Comparison of ENCODE assay signal across 23 cellular contexts in genomic region chr14:76377675-76378074, GRCh38. TPM values are rescaled to one million over a fixed set of nuclear protein-coding genes. Genes with fewer than 3 reads are reported as not detected.
DNase-seq lines count a peak whose midpoint lies in the region; ATAC-seq and TF ChIP-seq lines count a peak whose summit lies in the region.
"Had no signal": no experiment of that assay in that cellular context is flagged by ENCODE, and none has a peak within 500 bp of the region (broad histone marks: within the 10 kb centered on the region; RNA-seq: fewer than 3 reads in every experiment).

No MANE protein-coding gene starts in this region.

- no peaks in the 10 kb centered on the region for H3K9me3 Mint-ChIP-seq in activated T-cell treated with anti-CD3 and anti-CD28 coated beads, Interleukin-2, amount 50 U/mL, for 72 hours
- no peaks in the 10 kb centered on the region for H3K9me3 Mint-ChIP-seq in activated T-cell treated with anti-CD3 and anti-CD28 coated beads, Interleukin-2, amount 50 U/mL, for 24 hours
- H3K9me3 Mint-ChIP-seq in WTC11: no peaks in the 10 kb centered on the region

- peaks cover 3% of the 10 kb centered on the region; the same call in 1 of the 2 replicates for H3K4me1 ChIP-seq in iPS-20b (ENCODE audit: insufficient read depth, low read length)
- H3K4me1 ChIP-seq in subcutaneous abdominal adipose tissue (ENCODE audit: control insufficient read depth in 5 of 5, insufficient read depth in 5 of 5, low read length in 5 of 5): peaks cover 0 to 18% (median 14%) of the 10 kb centered on the region in 5 donors
- H3K4me1 ChIP-seq: colonic mucosa had no signal

- H3K4me3 ChIP-seq in iPS-20b (ENCODE audit: low read length) (peak overlapping the region; percentile 75), subcutaneous abdominal adipose tissue (ENCODE audit: low read depth in 1 of 5, low read length in 5 of 5) (peak overlapping the region in 4 of 5 donors; percentile 7 to 49 (median 42))
- H3K4me3 ChIP-seq: colonic mucosa, K562 had no signal

- DNase-seq in activated T-cell treated with anti-CD3 and anti-CD28 coated beads, Interleukin-2, amount 50 U/mL, for 72 hours: no peak
- no peak for DNase-seq in activated T-cell treated with anti-CD3 and anti-CD28 coated beads, Interleukin-2, amount 50 U/mL, for 24 hours
- DNase-seq in WTC11 (ENCODE audit: low spot score): no peak
- no peak for DNase-seq in amniotic stem cell (lab: John Stamatoyannopoulos, UW)
- no peak for DNase-seq in central memory CD4-positive, alpha-beta T cell
- DNase-seq: 8988T; activated CD4-positive, alpha-beta T cell treated with anti-CD3 and anti-CD28 coated beads for 48 hours; activated CD8-positive, alpha-beta memory T cell treated with anti-CD3 and anti-CD28 coated beads, Interleukin-2, amount 50 U/mL, for 48 hours; activated naive CD4-positive, alpha-beta T cell treated with Interleukin-2 at 50 U/mL for 16 hours; colonic mucosa; DMS79; foreskin fibroblast; left lung; NCI-H2029 treated with DMSO at 0.1 percent for 48 hours; NCI-H446 treated with DMSO at 0.1 percent for 48 hours; stimulated activated CD4-positive, alpha-beta T cell treated with anti-CD3 and anti-CD28 coated beads, Interleukin-2, amount 100 ng/mL, for 48 hours; substantia nigra had no signal

- POLR2A ChIA-PET in WTC11 (lab: Charles Lee): interaction anchor here (0.6 kb wide), 1 partner anchor 422 kb away, joined by 7 read pairs; no protein-coding TSS in a partner anchor

- H3K27ac Mint-ChIP-seq in activated T-cell treated with anti-CD3 and anti-CD28 coated beads, Interleukin-2, amount 50 U/mL, for 72 hours: no peak overlapping the region
- H3K27ac Mint-ChIP-seq in activated T-cell treated with anti-CD3 and anti-CD28 coated beads, Interleukin-2, amount 50 U/mL, for 24 hours: no peak overlapping the region
- H3K27ac Mint-ChIP-seq in WTC11: no peak overlapping the region

- H3K27me3 ChIP-seq in iPS-20b (ENCODE audit: insufficient read depth, low read length): peaks cover 100% of the 10 kb centered on the region
- H3K27me3 ChIP-seq in subcutaneous abdominal adipose tissue (ENCODE audit: control insufficient read depth in 5 of 5, insufficient read depth in 4 of 5, low read length in 5 of 5): peaks cover 34 to 71% (median 58%) of the 10 kb centered on the region in 5 donors

- no peak overlapping the region for H3K9ac ChIP-seq in iPS-20b (ENCODE audit: low read depth, low read length)
- no peak overlapping the region for H3K9ac ChIP-seq in subcutaneous abdominal adipose tissue (ENCODE audit: low read length in 5 of 5)

- TF ChIP-seq CTCF in WTC11 (IDR thresholded peaks at IDR 0.05): no peak

- H3K4me3 Mint-ChIP-seq in activated T-cell treated with anti-CD3 and anti-CD28 coated beads, Interleukin-2, amount 50 U/mL, for 72 hours: peak overlapping the region; percentile 39 to 68
- no peak overlapping the region for H3K4me3 Mint-ChIP-seq in activated T-cell treated with anti-CD3 and anti-CD28 coated beads, Interleukin-2, amount 50 U/mL, for 24 hours
- H3K4me3 Mint-ChIP-seq in WTC11: peak overlapping the region; percentile 96

- CTCF ChIA-PET in WTC11 (lab: Charles Lee): interaction anchor here (1.3 kb wide), 1 partner anchor 327 kb away, joined by 4 read pairs; no protein-coding TSS in a partner anchor

- ATAC-seq in activated T-cell treated with anti-CD3 and anti-CD28 coated beads, Interleukin-2, amount 50 U/mL, for 72 hours (replicated peaks in 1 of 2): no peak
- ATAC-seq in WTC11 (no peak), GM21723 (IDR thresholded peaks at IDR 0.05; ENCODE audit: unreplicated experiment) (no peak)
- ATAC-seq: K562, left lung had no signal

- peaks cover 72% of the 10 kb centered on the region for H3K27me3 Mint-ChIP-seq in activated T-cell treated with anti-CD3 and anti-CD28 coated beads, Interleukin-2, amount 50 U/mL, for 72 hours (ENCODE audit: low read depth)
- H3K27me3 Mint-ChIP-seq in activated T-cell treated with anti-CD3 and anti-CD28 coated beads, Interleukin-2, amount 50 U/mL, for 24 hours: peaks cover 86% of the 10 kb centered on the region
- H3K27me3 Mint-ChIP-seq in WTC11 (ENCODE audit: low read depth): peaks cover 85% of the 10 kb centered on the region

- H3K27ac ChIP-seq in iPS-20b (ENCODE audit: low read length) (no peak overlapping the region), subcutaneous abdominal adipose tissue (ENCODE audit: low read depth, low read length) (no peak overlapping the region)
- H3K27ac ChIP-seq: BLaER1 treated with 17β-estradiol and CSF1 and Interleukin-3, amounts not matched to agents 10 nM and 100 nM; colonic mucosa; left lung had no signal

- H3K9me3 ChIP-seq in iPS-20b (ENCODE audit: insufficient read depth, low read depth, low read length) (no peaks in the 10 kb centered on the region), subcutaneous abdominal adipose tissue (ENCODE audit: control insufficient read depth in 5 of 5, low read length in 5 of 5) (no peaks in the 10 kb centered on the region)
- H3K9me3 ChIP-seq: colonic mucosa, left lung had no signal

- peaks cover 5% of the 10 kb centered on the region for H3K4me1 Mint-ChIP-seq in activated T-cell treated with anti-CD3 and anti-CD28 coated beads, Interleukin-2, amount 50 U/mL, for 72 hours (ENCODE audit: low read depth)
- peaks cover 7% of the 10 kb centered on the region for H3K4me1 Mint-ChIP-seq in activated T-cell treated with anti-CD3 and anti-CD28 coated beads, Interleukin-2, amount 50 U/mL, for 24 hours (ENCODE audit: low read depth)
- peaks cover 24% of the 10 kb centered on the region for H3K4me1 Mint-ChIP-seq in WTC11

- no peaks in the 10 kb centered on the region for H3K36me3 ChIP-seq in iPS-20b (ENCODE audit: insufficient read depth, low read depth, low read length)
- no peaks in the 10 kb centered on the region for H3K36me3 ChIP-seq in subcutaneous abdominal adipose tissue (ENCODE audit: control insufficient read depth in 5 of 5, insufficient read depth in 5 of 5, low read length in 5 of 5)
- H3K36me3 ChIP-seq: BLaER1 treated with 17β-estradiol and CSF1 and Interleukin-3, amounts not matched to agents 10 nM and 100 nM; colonic mucosa; left lung had no signal

- H3K36me3 Mint-ChIP-seq in activated T-cell treated with anti-CD3 and anti-CD28 coated beads, Interleukin-2, amount 50 U/mL, for 72 hours (ENCODE audit: insufficient read depth in 2 of 2): no peaks in the 10 kb centered on the region
- no peaks in the 10 kb centered on the region for H3K36me3 Mint-ChIP-seq in activated T-cell treated with anti-CD3 and anti-CD28 coated beads, Interleukin-2, amount 50 U/mL, for 24 hours (ENCODE audit: low read depth)
- H3K36me3 Mint-ChIP-seq in WTC11: no peaks in the 10 kb centered on the region

TF ChIP-seq in WTC11, 78 proteins besides CTCF, POLR2A, EP300 and RAD21:
- no peak for TF ChIP-seq RELA (CRISPR knock-in tag; IDR thresholded peaks at IDR 0.05; ENCODE audit: borderline replicate concordance)
- TF ChIP-seq MYBL2 (CRISPR knock-in tag; IDR thresholded peaks at IDR 0.05): no peak
- TF ChIP-seq IRF1 (CRISPR knock-in tag; IDR thresholded peaks at IDR 0.05): no peak
- TF ChIP-seq NFE2L1 (CRISPR knock-in tag; IDR thresholded peaks at IDR 0.05): no peak
- TF ChIP-seq ZBTB43 (CRISPR knock-in tag; IDR thresholded peaks at IDR 0.05): no peak
- no peak for TF ChIP-seq MLX (CRISPR knock-in tag; IDR thresholded peaks at IDR 0.05)
- TF ChIP-seq MXD4 (CRISPR knock-in tag; IDR thresholded peaks at IDR 0.05; ENCODE audit: borderline replicate concordance): no peak
- no peak for TF ChIP-seq IRF2 (CRISPR knock-in tag; IDR thresholded peaks at IDR 0.05; ENCODE audit: borderline replicate concordance, low read depth)
- TF ChIP-seq ZNF232 (CRISPR knock-in tag; IDR thresholded peaks at IDR 0.05): no peak
- TF ChIP-seq CBFB (CRISPR knock-in tag; IDR thresholded peaks at IDR 0.05; ENCODE audit: low read depth): no peak
- no peak for TF ChIP-seq PRRX2 (CRISPR knock-in tag; IDR thresholded peaks at IDR 0.05)
- TF ChIP-seq GABPB1 (CRISPR knock-in tag; IDR thresholded peaks at IDR 0.05): no peak
- no peak for TF ChIP-seq SOX15 (CRISPR knock-in tag; IDR thresholded peaks at IDR 0.05)
- TF ChIP-seq E2F1 (CRISPR knock-in tag; IDR thresholded peaks at IDR 0.05): no peak
- no peak for TF ChIP-seq JAZF1 (CRISPR knock-in tag; IDR thresholded peaks at IDR 0.05)

RNA-seq across cellular contexts. Expression of gene ESRRB, which starts 1.7 kb away (rescaled TPM):
- under 1 TPM; 0.30 to 0.36 TPM for total RNA-seq in activated T-cell treated with anti-CD3 and anti-CD28 coated beads, Interleukin-2, amount 50 U/mL, for 72 hours
- 1.4 to 1.8 TPM (median 1.6 TPM) in 3 replicates for total RNA-seq in WTC11 (2021)
- total RNA-seq: RPMI7951 had no signal
